Comparison of ENCODE assay signal across 30 cellular contexts in the genomic region with DNA sequence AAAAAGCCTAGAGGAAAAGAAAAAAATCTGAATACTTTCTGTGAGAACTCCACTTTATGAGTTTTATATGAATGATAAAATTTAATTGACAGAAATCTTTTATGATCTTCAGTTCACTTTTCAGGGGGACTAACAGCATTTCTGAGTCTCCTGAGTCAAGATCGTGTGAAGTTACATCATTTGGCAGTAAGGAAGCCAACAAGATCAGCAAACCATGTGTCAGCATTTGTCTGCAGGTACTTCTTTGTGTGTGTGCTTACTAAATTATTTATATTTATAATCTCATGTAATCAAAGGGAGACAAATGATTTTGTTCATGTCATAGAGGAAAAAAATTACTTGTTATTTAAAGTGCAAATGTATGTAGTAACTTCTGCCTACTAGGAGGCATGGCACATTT.
"Had no signal": no experiment of that assay in that cellular context is flagged by ENCODE, and none has a peak within 500 bp of the region (broad histone marks: within the 10 kb centered on the region; RNA-seq: fewer than 3 reads in every experiment).

No MANE protein-coding gene starts in this region.

- H2AFZ ChIP-seq: neural progenitor cell, parathyroid adenoma had no signal

- H3K27ac ChIP-seq: left lung, lower lobe of right lung, neural progenitor cell, neutrophil, parathyroid adenoma, right atrium auricular region, right lobe of liver, testis, thyroid gland, transverse colon, upper lobe of left lung, vagina had no signal

- H3K27me3 ChIP-seq: left lung, neural progenitor cell, neutrophil, right atrium auricular region, right lobe of liver, testis, thyroid gland, transverse colon, upper lobe of left lung, vagina had no signal

- H3K4me1 ChIP-seq: left lung, lower lobe of right lung, neural progenitor cell, parathyroid adenoma, right atrium auricular region, right lobe of liver, testis, thyroid gland, transverse colon, upper lobe of left lung, vagina had no signal

- DNase-seq: immature natural killer cell; kidney; left colon; left lung; lower lobe of right lung; mammary epithelial cell; mesenchymal stem cell; natural killer cell; nephron progenitor cell; occipital lobe; right lobe of liver; stimulated activated CD4-positive, alpha-beta T cell treated with anti-CD3 and anti-CD28 coated beads, Interleukin-1b, Interleukin-23, amount 100 ng/mL, for 48 hours; stimulated activated CD4-positive, alpha-beta T cell treated with anti-CD3 and anti-CD28 coated beads, Interleukin-2, amount 100 ng/mL, for 48 hours; stimulated activated CD4-positive, alpha-beta T cell treated with anti-CD3 and anti-CD28 coated beads, Interleukin-4, amount 100 ng/mL, for 4 hours; stimulated activated CD8-positive, alpha-beta memory T cell treated with anti-CD3 and anti-CD28 coated beads, Interleukin-4, amount 100 ng/mL, for 48 hours; stimulated activated naive CD4-positive, alpha-beta T cell treated with Interleukin-2 at 50 U/mL for 16 hours; stimulated activated naive CD8-positive, alpha-beta T cell treated with anti-CD3 and anti-CD28 coated beads, Interleukin-15, amount 100 ng/mL, for 72 hours; substantia nigra; testis; thyroid gland; transverse colon; upper lobe of left lung had no signal

- H3K9me3 ChIP-seq: neutrophil, right lobe of liver, testis, thyroid gland, vagina had no signal

- H3K4me2 ChIP-seq: neural progenitor cell, smooth muscle cell had no signal

- FAIRE-seq: islet of Langerhans, kidney had no signal

- H3K4me3 ChIP-seq: left lung, lower lobe of right lung, neural progenitor cell, right atrium auricular region, right lobe of liver, smooth muscle cell, testis, thyroid gland, transverse colon, upper lobe of left lung, vagina had no signal

- H3K36me3 ChIP-seq: left lung, lower lobe of right lung, neural progenitor cell, neutrophil, right atrium auricular region, right lobe of liver, thyroid gland, transverse colon, upper lobe of left lung, vagina had no signal

- H3K9ac ChIP-seq: neural progenitor cell, parathyroid adenoma had no signal

- H3K79me2 ChIP-seq: parathyroid adenoma had no signal

- ATAC-seq: left colon; left lung; lower lobe of right lung; natural killer cell; right lobe of liver; stimulated activated memory B cell treated with anti-CD40 and anti-IgM and Interleukin-4, amounts not matched to agents 10 μg/mL and 1 μg/mL and 100 μg/mL, for 72 hours; stimulated activated naive CD8-positive, alpha-beta T cell treated with anti-CD3 and anti-CD28 coated beads, Interleukin-15, amount 100 ng/mL, for 72 hours had no signal
